11 cellular contexts compared by ENCODE assay signal in genomic region chr20:63032861-63033634, GRCh38. TPM values are rescaled to one million over a fixed set of nuclear protein-coding genes. Genes with fewer than 3 reads are reported as not detected.
DNase-seq lines count a peak whose midpoint lies in the region; ATAC-seq and TF ChIP-seq lines count a peak whose summit lies in the region.
"Had no signal": no experiment of that assay in that cellular context is flagged by ENCODE, and none has a peak within 500 bp of the region (broad histone marks: within the 10 kb centered on the region; RNA-seq: fewer than 3 reads in every experiment).

No MANE protein-coding gene starts in this region.

- peak overlapping the region; percentile 72 to 76 for H3K4me3 Mint-ChIP-seq in activated T-cell treated with anti-CD3 and anti-CD28 coated beads, Interleukin-2, amount 50 U/mL, for 72 hours
- H3K4me3 Mint-ChIP-seq in activated naive CD4-positive, alpha-beta T cell treated with anti-CD3 and anti-CD28 coated beads, Interleukin-2, amount 50 U/mL, for 24 hours, result peak overlapping the region; percentile 86

- in situ Hi-C loops in brain microvascular endothelial cell (cut with HindIII; ENCODE audit: low pct_ligation_motif_present, low sequenced_read_pairs), result no loop called here

- no peaks in the 10 kb centered on the region for H3K36me3 ChIP-seq in skeletal muscle satellite cell (ENCODE audit: insufficient read depth, low read length)
- no peaks in the 10 kb centered on the region for H3K36me3 ChIP-seq in brain microvascular endothelial cell (replicated peaks)
- H3K36me3 ChIP-seq in thyroid gland, result no peaks in the 10 kb centered on the region
- H3K36me3 ChIP-seq: tibial nerve had no signal

- no peak for TF ChIP-seq CTCF in brain microvascular endothelial cell (IDR thresholded peaks at IDR 0.05; ENCODE audit: low read depth, low read length, missing control alignments)
- TF ChIP-seq CTCF in thyroid gland (IDR thresholded peaks at IDR 0.05), result no peak

- peaks cover 80% of the 10 kb centered on the region for H3K27me3 ChIP-seq in skeletal muscle satellite cell (ENCODE audit: control insufficient read depth, insufficient read depth, low read length)
- peaks cover 51% of the 10 kb centered on the region for H3K27me3 ChIP-seq in brain microvascular endothelial cell (replicated peaks)
- no peaks in the 10 kb centered on the region for H3K27me3 ChIP-seq in thyroid gland

- intact Hi-C loops in thyroid gland (cut with DNase I), result no loop called here

- H3K27ac ChIP-seq in brain microvascular endothelial cell, result no peak overlapping the region
- no peak overlapping the region for H3K27ac ChIP-seq in thyroid gland
- H3K27ac ChIP-seq: tibial nerve had no signal

- ATAC-seq in activated T-cell treated with anti-CD3 and anti-CD28 coated beads, Interleukin-2, amount 50 U/mL, for 72 hours (replicated peaks in 1 of 2), result peak in 1 of 2 donors; percentile 37
- ATAC-seq in HG03066 (IDR thresholded peaks at IDR 0.05; ENCODE audit: low read depth, unreplicated experiment), result peak; percentile 50
- ATAC-seq in HG02973 (IDR thresholded peaks at IDR 0.05; ENCODE audit: unreplicated experiment), result no peak

- H3K4me1 ChIP-seq in skeletal muscle satellite cell (ENCODE audit: control insufficient read depth, insufficient read depth, low read length) (no peaks in the 10 kb centered on the region), thyroid gland (no peaks in the 10 kb centered on the region)
- H3K4me1 ChIP-seq: tibial nerve had no signal

- WGBS in thyroid gland, 2 donors, result 9 to 11% methylated on average over 31 of the region's 32 CpGs

- peaks cover 10% of the 10 kb centered on the region for H3K4me1 Mint-ChIP-seq in activated T-cell treated with anti-CD3 and anti-CD28 coated beads, Interleukin-2, amount 50 U/mL, for 72 hours (ENCODE audit: low read depth)
- peaks cover 7% of the 10 kb centered on the region for H3K4me1 Mint-ChIP-seq in activated naive CD4-positive, alpha-beta T cell treated with anti-CD3 and anti-CD28 coated beads, Interleukin-2, amount 50 U/mL, for 24 hours

- H3K9ac ChIP-seq in skeletal muscle satellite cell (ENCODE audit: low read depth, low read length), result no peak overlapping the region

- no peak overlapping the region for H3K27ac Mint-ChIP-seq in activated T-cell treated with anti-CD3 and anti-CD28 coated beads, Interleukin-2, amount 50 U/mL, for 72 hours
- no peak overlapping the region for H3K27ac Mint-ChIP-seq in activated naive CD4-positive, alpha-beta T cell treated with anti-CD3 and anti-CD28 coated beads, Interleukin-2, amount 50 U/mL, for 24 hours

- no peak overlapping the region for H3K4me3 ChIP-seq in skeletal muscle satellite cell (ENCODE audit: low read length)
- H3K4me3 ChIP-seq in brain microvascular endothelial cell (ENCODE audit: low read depth, low read length), result no peak overlapping the region
- H3K4me3 ChIP-seq in thyroid gland (replicated peaks in 1 of 3), result no peak overlapping the region
- H3K4me3 ChIP-seq: tibial nerve had no signal

- H3K27me3 Mint-ChIP-seq in activated T-cell treated with anti-CD3 and anti-CD28 coated beads, Interleukin-2, amount 50 U/mL, for 72 hours (ENCODE audit: low read depth), result peaks cover 17% of the 10 kb centered on the region
- H3K27me3 Mint-ChIP-seq in activated naive CD4-positive, alpha-beta T cell treated with anti-CD3 and anti-CD28 coated beads, Interleukin-2, amount 50 U/mL, for 24 hours, result peaks cover 8% of the 10 kb centered on the region

- no peaks in the 10 kb centered on the region for H3K36me3 Mint-ChIP-seq in activated T-cell treated with anti-CD3 and anti-CD28 coated beads, Interleukin-2, amount 50 U/mL, for 72 hours (ENCODE audit: insufficient read depth in 2 of 2)
- H3K36me3 Mint-ChIP-seq in activated naive CD4-positive, alpha-beta T cell treated with anti-CD3 and anti-CD28 coated beads, Interleukin-2, amount 50 U/mL, for 24 hours, result no peaks in the 10 kb centered on the region

- H3K4me2 ChIP-seq in skeletal muscle satellite cell (ENCODE audit: low read length), result peak overlapping the region; percentile 36

- H3K9me3 ChIP-seq in skeletal muscle satellite cell (replicated peaks; ENCODE audit: low read length), result no peaks in the 10 kb centered on the region
- H3K9me3 ChIP-seq in thyroid gland, result no peaks in the 10 kb centered on the region

- no peak for DNase-seq in activated T-cell treated with anti-CD3 and anti-CD28 coated beads, Interleukin-2, amount 50 U/mL, for 72 hours
- DNase-seq in activated T-cell treated with anti-CD3 and anti-CD28 coated beads for 4 hours (no peak), brain microvascular endothelial cell (no peak), thyroid gland (no peak)
- DNase-seq: activated CD4-positive, CD25-positive, alpha-beta regulatory T cell treated with anti-CD3 and anti-CD28 coated beads, Interleukin-2, amount 50 U/mL, for 72 hours had no signal

- TF ChIP-seq POLR2A in thyroid gland (IDR thresholded peaks at IDR 0.05), result no peak

- H3K9me3 Mint-ChIP-seq in activated T-cell treated with anti-CD3 and anti-CD28 coated beads, Interleukin-2, amount 50 U/mL, for 72 hours, result no peaks in the 10 kb centered on the region
- no peaks in the 10 kb centered on the region for H3K9me3 Mint-ChIP-seq in activated naive CD4-positive, alpha-beta T cell treated with anti-CD3 and anti-CD28 coated beads, Interleukin-2, amount 50 U/mL, for 24 hours

RNA-seq across cellular contexts. Expression of gene BHLHE23, which starts 26.3 kb away (rescaled TPM):
- total RNA-seq in activated T-cell treated with anti-CD3 and anti-CD28 coated beads, Interleukin-2, amount 50 U/mL, for 72 hours, result not detected
- not detected in 2 replicates for total RNA-seq in skeletal muscle satellite cell (2012; rRNA removed)
- not detected for total RNA-seq in thyroid gland
- total RNA-seq: esophagus mucosa, tibial nerve had no signal
